In genomic region chr1:184141481-184141880, GRCh38 we compare ENCODE assay signal across 34 cellular contexts.
"Had no signal": no experiment of that assay in that cellular context is flagged by ENCODE, and none has a peak within 500 bp of the region (broad histone marks: within the 10 kb centered on the region; RNA-seq: fewer than 3 reads in every experiment).

No MANE protein-coding gene starts in this region.

- H3K27me3 ChIP-seq: MG63 had no signal

- H3K9ac ChIP-seq: KMS-11 had no signal

- DNase-seq: Karpas-422, Kasumi-1, MG63, MM.1S, MV-4-11, NCI-H1048, NCI-H1092, NCI-H1092 treated with DMSO at 0.1 percent for 48 hours, NCI-H1105, NCI-H1105 treated with DMSO at 0.1 percent for 48 hours, NCI-H1417, NCI-H1417 treated with DMSO at 0.1 percent for 48 hours, NCI-H1436, NCI-H1436 treated with DMSO at 0.1 percent for 48 hours, NCI-H146, NCI-H1694, NCI-H1694 treated with DMSO at 0.1 percent for 48 hours, NCI-H187, NCI-H187 treated with DMSO at 0.1 percent for 48 hours, NCI-H1930, NCI-H2029, NCI-H2029 treated with DMSO at 0.1 percent for 48 hours, NCI-H2081, NCI-H2081 treated with DMSO at 0.1 percent for 48 hours, NCI-H2107, NCI-H2171, NCI-H2171 treated with DMSO at 0.1 percent for 48 hours, NCI-H2227 treated with DMSO at 0.1 percent for 48 hours, NCI-H226, NCI-H345, NCI-H446, NCI-H446 treated with DMSO at 0.1 percent for 48 hours, NCI-H510A had no signal

- H3K27ac ChIP-seq: KMS-11 had no signal

- H3K4me3 ChIP-seq: MG63 had no signal

- H3K36me3 ChIP-seq: MG63 had no signal

- H3K4me2 ChIP-seq: KMS-11 had no signal
